Comparison of ENCODE assay signal across 8 cellular contexts in genomic region chr1:54310439-54311328, GRCh38.
A peak's percentile ranks its signal among the peaks of the same experiment; 100 is the strongest.
DNase-seq lines count a peak whose midpoint lies in the region; ATAC-seq and TF ChIP-seq lines count a peak whose summit lies in the region.

No MANE protein-coding gene starts in this region.

- no peak for TF ChIP-seq EP300 in gastroesophageal sphincter (IDR thresholded peaks at IDR 0.05)

- CTCF ChIA-PET in Calu3 (lab: Charles Lee): interaction anchor here (0.5 to 0.6 kb wide), 2 partner anchors 17 to 119 kb away, joined by 3 to 4 read pairs; no protein-coding TSS in a partner anchor

- H3K9me3 Mint-ChIP-seq in Calu3 (ENCODE audit: low read depth, unreplicated experiment): no peaks in the 10 kb centered on the region

- H3K9me3 ChIP-seq in gastroesophageal sphincter: no peaks in the 10 kb centered on the region

- ATAC-seq in gastroesophageal sphincter: no peak

- H3K36me3 Mint-ChIP-seq in Calu3 (ENCODE audit: insufficient read depth, unreplicated experiment): no peaks in the 10 kb centered on the region

- intact Hi-C loops in Calu3 (cut with micrococcal nuclease; ENCODE audit: unreplicated experiment): loop anchor here (1.0 kb wide), 1 partner anchor 179 kb away; no protein-coding TSS in a partner anchor

- WGBS in gastroesophageal sphincter (ENCODE audit: low coverage in 1 of 2), 2 donors: 62 to 88% methylated on average over 2 to 5 of the region's 12 CpGs

- TF ChIP-seq CTCF in Calu3 (IDR thresholded peaks at IDR 0.05; ENCODE audit: unreplicated experiment) (peak; percentile 63), VCaP (conservative IDR thresholded peaks at IDR 0.05) (peak; percentile 59), gastroesophageal sphincter (IDR thresholded peaks at IDR 0.05) (peak in 3 of 4 experiments; percentile 30 to 70 (median 51))

- no TSS peak for BruUV-seq in Calu3 (replicated peaks; lab: Mats Ljungman, UMichigan)

- H3K4me3 Mint-ChIP-seq in Calu3 (ENCODE audit: low read depth, unreplicated experiment): no peak overlapping the region

- H3K27ac ChIP-seq in VCaP: no peak overlapping the region; the same call in 1 of the 2 replicates
- peak overlapping the region in 2 of 4 donors; percentile 24 to 78 for H3K27ac ChIP-seq in gastroesophageal sphincter

- H3K4me3 ChIP-seq in gastroesophageal sphincter: no peak overlapping the region

- no peaks in the 10 kb centered on the region for H3K36me3 ChIP-seq in gastroesophageal sphincter

- H3K27me3 Mint-ChIP-seq in Calu3 (ENCODE audit: unreplicated experiment): no peaks in the 10 kb centered on the region

- DNase-seq in Calu3: peak; percentile 65
- peak; percentile 26 for DNase-seq in HK-2 (ENCODE audit: unreplicated experiment)
- DNase-seq in retina: peak; percentile 68
- DNase-seq in DMS153 treated with DMSO at 0.1 percent for 48 hours (lab: John Stamatoyannopoulos, UW; ENCODE audit: unreplicated experiment): no peak
- DNase-seq in G401 (ENCODE audit: low spot score): no peak
- no peak for DNase-seq in HCEC 1CT

- no peak for TF ChIP-seq POLR2A in gastroesophageal sphincter (IDR thresholded peaks at IDR 0.05)

- in situ Hi-C loops in G401 (cut with HindIII; ENCODE audit: low sequenced_read_pairs): no loop called here

- H3K4me1 Mint-ChIP-seq in Calu3 (ENCODE audit: low read depth, unreplicated experiment): no peaks in the 10 kb centered on the region

- H3K27ac Mint-ChIP-seq in Calu3 (ENCODE audit: unreplicated experiment): no peak overlapping the region

- H3K4me1 ChIP-seq in gastroesophageal sphincter: peaks cover 0 to 90% (median 24%) of the 10 kb centered on the region in 3 donors

- no peaks in the 10 kb centered on the region for H3K27me3 ChIP-seq in gastroesophageal sphincter

Comparison
In these comparisons a context has a peak if more than half of its experiments do, and no peak if none do; other contexts are left out.
1. DNase-seq: peak in Calu3 (single experiment), HK-2 (single experiment) and retina (single experiment); none in DMS153 treated with DMSO at 0.1 percent for 48 hours (single experiment), G401 (single experiment) and HCEC 1CT (single experiment).
2. Peak in every context shown above with its lines, with median percentiles within 50 percentile points of each other: CTCF ChIP-seq.